ENCODE assay signal across 8 cellular contexts in the genomic region with DNA sequence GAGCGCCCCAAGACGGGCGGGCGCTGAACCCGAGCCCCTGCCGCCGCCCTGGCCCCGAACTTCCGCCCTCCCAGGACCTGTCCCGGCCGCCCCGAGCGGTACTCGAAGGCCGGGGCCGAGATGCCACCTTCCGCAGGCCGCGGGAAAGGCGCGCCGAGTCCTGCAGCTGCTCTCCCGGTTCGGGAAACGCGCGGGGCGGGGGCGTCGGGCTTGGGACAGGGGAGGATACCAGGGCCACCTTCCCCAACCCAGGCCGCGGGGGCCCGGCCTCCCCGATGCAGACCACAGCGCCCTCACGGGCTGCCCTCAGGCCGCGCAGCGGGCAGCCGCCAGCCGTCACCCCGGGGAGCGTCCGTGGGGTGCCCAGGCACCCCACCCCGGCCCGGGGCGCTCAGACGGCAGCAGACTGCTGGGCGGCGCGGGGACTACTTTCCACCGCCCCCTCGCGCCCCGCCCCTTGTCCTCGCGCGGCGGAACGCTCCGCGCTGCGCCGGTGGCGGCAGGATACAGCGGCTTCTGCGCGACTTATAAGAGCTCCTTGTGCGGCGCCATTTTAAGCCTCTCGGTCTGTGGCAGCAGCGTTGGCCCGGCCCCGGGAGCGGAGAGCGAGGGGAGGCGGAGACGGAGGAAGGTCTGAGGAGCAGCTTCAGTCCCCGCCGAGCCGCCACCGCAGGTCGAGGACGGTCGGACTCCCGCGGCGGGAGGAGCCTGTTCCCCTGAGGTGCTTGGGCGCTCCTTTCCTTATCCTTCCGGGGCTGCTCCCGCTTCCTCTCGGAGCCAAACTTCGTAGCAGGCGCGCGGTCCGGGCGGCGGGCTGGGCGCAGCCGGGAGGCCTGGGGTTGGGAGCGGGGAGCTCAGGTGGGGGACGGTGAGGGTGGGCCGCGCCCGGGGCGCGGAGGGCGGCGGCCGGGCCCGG. TPM values are rescaled to one million over a fixed set of nuclear protein-coding genes. Genes with fewer than 3 reads are reported as not detected.
A peak's percentile ranks its signal among the peaks of the same experiment; 100 is the strongest.
DNase-seq lines count a peak whose midpoint lies in the region; ATAC-seq, FAIRE-seq and TF ChIP-seq lines count a peak whose summit lies in the region.

TSS of gene CTNNB1 (plus strand) at position 556 of the 916 bp plus-strand sequence. CDS start 24,564 bp downstream, outside the sequence.

- H3K4me1 ChIP-seq in OCI-LY7 (ENCODE audit: insufficient read depth, low read length, poor library complexity, severe bottlenecking) (peaks cover 32% of the 10 kb centered on the region), mucosa of rectum (ENCODE audit: control insufficient read depth in 2 of 2, insufficient read depth in 2 of 2, low read length in 2 of 2) (peaks cover 17 to 23% of the 10 kb centered on the region in 2 donors)

- peak within 1 kb of the TSS; percentile 85 for H3K27ac ChIP-seq in OCI-LY7 (ENCODE audit: low read depth, low read length, poor library complexity, severe bottlenecking)
- peak within 1 kb of the TSS; percentile 99 to 100 for H3K27ac ChIP-seq in mucosa of rectum (ENCODE audit: low read depth in 2 of 2, low read length in 2 of 2)

- peak within 1 kb of the TSS; percentile 98 to 100 for H3K9ac ChIP-seq in mucosa of rectum (ENCODE audit: low read depth in 1 of 2, low read length in 2 of 2)

- intact Hi-C loops in Calu3 (cut with micrococcal nuclease; ENCODE audit: unreplicated experiment): no loop called here
- intact Hi-C loops in OCI-LY7 (cut with micrococcal nuclease; ENCODE audit: unreplicated experiment): loop anchor here (2.0 kb wide), 1 partner anchor 742 kb away; the partner anchor contains the start of gene RPL14

- peaks cover 42% of the 10 kb centered on the region for H4K20me1 ChIP-seq in OCI-LY7 (ENCODE audit: insufficient read depth, low read length)

- no peaks in the 10 kb centered on the region for H3K27me3 ChIP-seq in mucosa of rectum (ENCODE audit: control insufficient read depth in 2 of 2, insufficient read depth in 2 of 2, low read length in 2 of 2)

- peak within 1 kb of the TSS; percentile 80 for H2AFZ ChIP-seq in OCI-LY7 (ENCODE audit: low read length)

- H3K27me3 Mint-ChIP-seq in Calu3 (ENCODE audit: unreplicated experiment): no peaks in the 10 kb centered on the region

- peak within 1 kb of the TSS; percentile 99 for H3K4me2 ChIP-seq in OCI-LY7 (ENCODE audit: low read length)

- no peaks in the 10 kb centered on the region for H3K9me2 ChIP-seq in OCI-LY7 (ENCODE audit: insufficient read depth, low read length)

- BruUV-seq in Calu3 (replicated peaks; lab: Mats Ljungman, UMichigan) (no TSS peak), OCI-LY7 (replicated peaks; lab: Mats Ljungman, UMichigan) (no TSS peak)

- H3K9me3 ChIP-seq in OCI-LY7 (ENCODE audit: low read length) (no peaks in the 10 kb centered on the region), mucosa of rectum (ENCODE audit: control insufficient read depth in 2 of 2, low read length in 2 of 2) (no peaks in the 10 kb centered on the region)

- H3K79me2 ChIP-seq in OCI-LY7 (ENCODE audit: insufficient read depth, low read depth, low read length): peaks cover 46% of the 10 kb centered on the region

- CTCF ChIA-PET in Calu3 (lab: Charles Lee): interaction anchor here (0.7 to 1.3 kb wide), 3 partner anchors 8 to 693 kb away, joined by 3 to 4 read pairs (median 3); partner anchors contain the start of gene ZNF620
- CTCF ChIA-PET in OCI-LY7 (lab: Charles Lee; ENCODE audit: unreplicated experiment): no interaction called here

- H3K36me3 Mint-ChIP-seq in Calu3 (ENCODE audit: insufficient read depth, unreplicated experiment): peaks cover 32% of the 10 kb centered on the region

- H3K4me3 Mint-ChIP-seq in Calu3 (ENCODE audit: low read depth, unreplicated experiment): peak within 1 kb of the TSS; percentile 88

- H3K4me1 Mint-ChIP-seq in Calu3 (ENCODE audit: low read depth, unreplicated experiment): peaks cover 14% of the 10 kb centered on the region

- H3K27ac Mint-ChIP-seq in Calu3 (ENCODE audit: unreplicated experiment): peak within 1 kb of the TSS; percentile 89

- peak; percentile 62 for ATAC-seq in GM21367 (IDR thresholded peaks at IDR 0.05; ENCODE audit: unreplicated experiment)

- DNase-seq in Calu3 (peak; percentile 89), HTR-8/SVneo (ENCODE audit: insufficient read length, low spot score) (peak; percentile 48), OCI-LY7 (ENCODE audit: low spot score) (peak; percentile 95), activated T-cell treated with anti-CD3 and anti-CD28 coated beads for 48 hours (ENCODE audit: low read depth) (peak; percentile 88), epithelial cell of proximal tubule (ENCODE audit: low read depth) (peak; percentile 31)
- peak; percentile 93 for DNase-seq in stimulated activated CD8-positive, alpha-beta memory T cell treated with anti-CD3 and anti-CD28 coated beads, Interleukin-4, amount 100 ng/mL, for 48 hours

- POLR2A ChIA-PET in OCI-LY7 (lab: Charles Lee): interaction anchor here (0.9 to 1.7 kb wide), 8 partner anchors 9 to 1384 kb away, joined by 3 to 6 read pairs (median 4); no protein-coding TSS in a partner anchor

- FAIRE-seq in HTR-8/SVneo (lab: Jason Lieb, UNC): peak; percentile 52

- no peaks in the 10 kb centered on the region for H3K9me3 Mint-ChIP-seq in Calu3 (ENCODE audit: low read depth, unreplicated experiment)

- H3K36me3 ChIP-seq in OCI-LY7 (ENCODE audit: insufficient read depth, low read length): peaks cover 22% of the 10 kb centered on the region; the same call in 1 of the 2 replicates
- no peaks in the 10 kb centered on the region for H3K36me3 ChIP-seq in mucosa of rectum (ENCODE audit: control insufficient read depth in 2 of 2, insufficient read depth in 2 of 2, low read length in 2 of 2)

- H3K4me3 ChIP-seq in OCI-LY7 (ENCODE audit: low read depth, low read length, poor library complexity, severe bottlenecking): peak within 1 kb of the TSS; percentile 99
- peak within 1 kb of the TSS; percentile 90 for H3K4me3 ChIP-seq in epithelial cell of proximal tubule (ENCODE audit: low read depth, low read length)
- peak within 1 kb of the TSS; percentile 97 to 99 for H3K4me3 ChIP-seq in mucosa of rectum (ENCODE audit: low read length in 2 of 2)

- no peak for TF ChIP-seq CTCF in Calu3 (IDR thresholded peaks at IDR 0.05; ENCODE audit: unreplicated experiment)
- no peak for TF ChIP-seq CTCF in OCI-LY7 (conservative IDR thresholded peaks at IDR 0.05; ENCODE audit: low read length)
- TF ChIP-seq CTCF in epithelial cell of proximal tubule (conservative IDR thresholded peaks at IDR 0.05; ENCODE audit: low read depth, low read length): peak; percentile 3

RNA-seq across cellular contexts. Expression of gene CTNNB1, which starts in this region (rescaled TPM):
- total RNA-seq in Calu3 (2022) (252 and 258 TPM in 2 replicates), OCI-LY7 (2022) (157 and 161 TPM in 2 replicates), epithelial cell of proximal tubule (366 and 495 TPM in 2 replicates)
- 201 and 237 TPM in 2 replicates for total RNA-seq in OCI-LY7 (2014; rRNA removed; shearing (Covaris generic))

Comparison
In these comparisons a context has a peak if more than half of its experiments do, and no peak if none do; other contexts are left out.
1. Peak in every context shown above with its lines: DNase-seq, ATAC-seq, H3K4me3 ChIP-seq and H3K27ac ChIP-seq.
2. DNase-seq: peak in every context shown above with its lines; median percentile 95 in OCI-LY7; 93 in stimulated activated CD8-positive, alpha-beta memory T cell treated with anti-CD3 and anti-CD28 coated beads, Interleukin-4, amount 100 ng/mL, for 48 hours; 89 in Calu3; 88 in activated T-cell treated with anti-CD3 and anti-CD28 coated beads for 48 hours; 48 in HTR-8/SVneo; 31 in epithelial cell of proximal tubule.